In the genomic region with DNA sequence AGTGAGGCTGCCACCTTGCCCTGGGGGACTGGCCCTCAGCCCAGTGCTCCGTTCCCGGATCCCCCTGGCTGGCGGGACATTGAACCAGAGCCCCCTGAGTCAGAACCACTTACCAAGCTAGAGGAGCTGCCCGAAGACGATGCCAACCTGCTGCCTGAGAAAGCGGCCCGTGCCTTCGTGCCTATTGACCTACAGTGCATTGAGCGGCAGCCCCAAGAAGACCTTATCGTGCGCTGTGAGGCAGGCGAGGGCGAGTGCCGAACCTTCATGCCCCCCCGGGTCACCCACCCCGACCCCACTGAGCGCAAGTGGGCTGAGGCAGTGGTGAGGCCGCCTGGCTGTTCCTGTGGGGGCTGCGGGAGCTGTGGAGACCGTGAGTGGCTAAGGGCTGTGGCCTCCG, we compare ENCODE assay signal across 2 cellular contexts.
TF ChIP-seq lines count a peak whose summit lies in the region.

No MANE protein-coding gene starts in this region.

TF ChIP-seq in IMR-90, 13 proteins besides CTCF, POLR2A, EP300 and RAD21:
- TF ChIP-seq SMC3 (IDR thresholded peaks at IDR 0.05; ENCODE audit: low read depth, low read length) (no peak), CHD1 (IDR thresholded peaks at IDR 0.05; ENCODE audit: low read depth, low read length) (no peak), RCOR1 (IDR thresholded peaks at IDR 0.05; ENCODE audit: insufficient replicate concordance, low read length) (no peak), MAZ (IDR thresholded peaks at IDR 0.05; ENCODE audit: borderline replicate concordance, low read depth, low read length) (no peak), BHLHE40 (IDR thresholded peaks at IDR 0.05; ENCODE audit: low read depth, low read length) (no peak), FOS (IDR thresholded peaks at IDR 0.05; ENCODE audit: low read depth, low read length) (no peak), CEBPB (IDR thresholded peaks at IDR 0.05; ENCODE audit: low read depth, low read length) (no peak), RFX5 (IDR thresholded peaks at IDR 0.05; ENCODE audit: low read depth, low read length) (no peak), MXI1 (IDR thresholded peaks at IDR 0.05; ENCODE audit: borderline replicate concordance, low read depth, low read length) (no peak)
- TF ChIP-seq, protein P1, sequence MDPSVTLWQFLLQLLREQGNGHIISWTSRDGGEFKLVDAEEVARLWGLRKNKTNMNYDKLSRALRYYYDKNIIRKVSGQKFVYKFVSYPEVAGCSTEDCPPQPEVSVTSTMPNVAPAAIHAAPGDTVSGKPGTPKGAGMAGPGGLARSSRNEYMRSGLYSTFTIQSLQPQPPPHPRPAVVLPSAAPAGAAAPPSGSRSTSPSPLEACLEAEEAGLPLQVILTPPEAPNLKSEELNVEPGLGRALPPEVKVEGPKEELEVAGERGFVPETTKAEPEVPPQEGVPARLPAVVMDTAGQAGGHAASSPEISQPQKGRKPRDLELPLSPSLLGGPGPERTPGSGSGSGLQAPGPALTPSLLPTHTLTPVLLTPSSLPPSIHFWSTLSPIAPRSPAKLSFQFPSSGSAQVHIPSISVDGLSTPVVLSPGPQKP (IDR thresholded peaks at IDR 0.05; ENCODE audit: borderline replicate concordance, low read depth, low read length) = no peak
- TF ChIP-seq, protein P2, sequence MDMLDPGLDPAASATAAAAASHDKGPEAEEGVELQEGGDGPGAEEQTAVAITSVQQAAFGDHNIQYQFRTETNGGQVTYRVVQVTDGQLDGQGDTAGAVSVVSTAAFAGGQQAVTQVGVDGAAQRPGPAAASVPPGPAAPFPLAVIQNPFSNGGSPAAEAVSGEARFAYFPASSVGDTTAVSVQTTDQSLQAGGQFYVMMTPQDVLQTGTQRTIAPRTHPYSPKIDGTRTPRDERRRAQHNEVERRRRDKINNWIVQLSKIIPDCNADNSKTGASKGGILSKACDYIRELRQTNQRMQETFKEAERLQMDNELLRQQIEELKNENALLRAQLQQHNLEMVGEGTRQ (IDR thresholded peaks at IDR 0.05; ENCODE audit: low read depth, low read length) = no peak

TF ChIP-seq in K562, 482 proteins besides CTCF, POLR2A, EP300 and RAD21:
- TF ChIP-seq FUS (optimal IDR thresholded peaks at IDR 0.05; ENCODE audit: low read depth, low read length) (no peak), POLR2G (IDR thresholded peaks at IDR 0.05; ENCODE audit: low read depth, low read length) (0 out of 2 replicates have a peak, but pooled peaks have one; percentile 20)
